Comparison of ENCODE assay signal across 9 cellular contexts in genomic region chr4:169311643-169312365, GRCh38. TPM values are rescaled to one million over a fixed set of nuclear protein-coding genes. Genes with fewer than 3 reads are reported as not detected.
DNase-seq lines count a peak whose midpoint lies in the region; ATAC-seq and TF ChIP-seq lines count a peak whose summit lies in the region.
"Had no signal": no experiment of that assay in that cellular context is flagged by ENCODE, and none has a peak within 500 bp of the region (broad histone marks: within the 10 kb centered on the region; RNA-seq: fewer than 3 reads in every experiment).

No MANE protein-coding gene starts in this region.

- in situ Hi-C loops in astrocyte of the spinal cord (cut with HindIII; ENCODE audit: low sequenced_read_pairs) = no loop called here

- H3K27me3 ChIP-seq in upper lobe of right lung = no peaks in the 10 kb centered on the region

- intact Hi-C loops in upper lobe of right lung (cut with DNase I) = no loop called here

- DNase-seq in NCI-H748 (lab: John Stamatoyannopoulos, UW; ENCODE audit: unreplicated experiment) (peak; percentile 37), NCI-H748 treated with DMSO at 0.1 percent for 48 hours (lab: John Stamatoyannopoulos, UW) (no peak), NCI-H1092 (lab: John Stamatoyannopoulos, UW) (peak; percentile 19), astrocyte of the spinal cord (ENCODE audit: low read depth, low spot score) (peak; percentile 47), immature natural killer cell (peak; percentile 18 to 32 (median 20)), upper lobe of right lung (no peak), KG1 (lab: John Stamatoyannopoulos, UW) (no peak)

- H3K27ac ChIP-seq in HEK293 (ENCODE audit: extremely low read depth, low read depth, low read length) (no peak overlapping the region; the same call in 1 of the 2 replicates), upper lobe of right lung (no peak overlapping the region)

- no peak overlapping the region for H3K27ac Mint-ChIP-seq in immature natural killer cell
- H3K27ac Mint-ChIP-seq: dendritic cell treated with granulocyte-macrophage colony-stimulating factor and Interleukin-4, amounts not matched to agents 40 ng/mL and 50 ng/mL, for 4 days had no signal

- H3K36me3 Mint-ChIP-seq in immature natural killer cell = no peaks in the 10 kb centered on the region

- H3K9me3 Mint-ChIP-seq in immature natural killer cell = no peaks in the 10 kb centered on the region
- H3K9me3 Mint-ChIP-seq: dendritic cell treated with granulocyte-macrophage colony-stimulating factor and Interleukin-4, amounts not matched to agents 40 ng/mL and 50 ng/mL, for 4 days had no signal

- ATAC-seq in upper lobe of right lung = peak; percentile 91

- no peaks in the 10 kb centered on the region for H3K4me1 Mint-ChIP-seq in immature natural killer cell

- TF ChIP-seq CTCF in HEK293 (tag by site-specific recombination; IDR thresholded peaks at IDR 0.05) = no peak
- peak; percentile 57 for TF ChIP-seq CTCF in astrocyte of the spinal cord (IDR thresholded peaks at IDR 0.05; ENCODE audit: low read depth, low read length)
- peak; percentile 69 for TF ChIP-seq CTCF in upper lobe of right lung (IDR thresholded peaks at IDR 0.05)

- H3K36me3 ChIP-seq in HEK293 (ENCODE audit: control insufficient read depth in 2 of 2, insufficient read depth in 1 of 2, low read length in 2 of 2) (no peaks in the 10 kb centered on the region), upper lobe of right lung (no peaks in the 10 kb centered on the region)

- H3K4me3 ChIP-seq in HEK293 (ENCODE audit: low read depth, low read length) = no peak overlapping the region
- H3K4me3 ChIP-seq in astrocyte of the spinal cord (ENCODE audit: low read depth, low read length) = no peak overlapping the region
- H3K4me3 ChIP-seq in upper lobe of right lung = no peak overlapping the region

- H3K9me3 ChIP-seq in HEK293 (ENCODE audit: control insufficient read depth, insufficient read depth, low read depth, low read length) (no peaks in the 10 kb centered on the region), upper lobe of right lung (no peaks in the 10 kb centered on the region)

- H3K4me3 Mint-ChIP-seq in immature natural killer cell = no peak overlapping the region
- H3K4me3 Mint-ChIP-seq: dendritic cell treated with granulocyte-macrophage colony-stimulating factor and Interleukin-4, amounts not matched to agents 40 ng/mL and 50 ng/mL, for 4 days had no signal

- H3K27me3 Mint-ChIP-seq in immature natural killer cell (ENCODE audit: low read depth in 3 of 3) = peaks cover 2 to 5% (median 4%) of the 10 kb centered on the region in 3 donors
- H3K27me3 Mint-ChIP-seq: dendritic cell treated with granulocyte-macrophage colony-stimulating factor and Interleukin-4, amounts not matched to agents 40 ng/mL and 50 ng/mL, for 4 days had no signal

- CTCF ChIA-PET in HEK293 (lab: Yijun Ruan, JAX) = interaction anchor here (0.6 to 1.3 kb wide), 8 partner anchors 10 to 1008 kb away, joined by 3 to 6 read pairs (median 4); no protein-coding TSS in a partner anchor

- POLR2A ChIA-PET in HEK293 (lab: Yijun Ruan, JAX) = no interaction called here

- peaks cover 18% of the 10 kb centered on the region for H3K4me1 ChIP-seq in HEK293 (ENCODE audit: control insufficient read depth, insufficient read depth, low read length)
- H3K4me1 ChIP-seq in upper lobe of right lung = peaks cover 12% of the 10 kb centered on the region

TF ChIP-seq in HEK293, 187 proteins besides CTCF, POLR2A, EP300 and RAD21:
- TF ChIP-seq KLF10 (tag by site-specific recombination; IDR thresholded peaks at IDR 0.05) (no peak), ZNF555 (tag by site-specific recombination; conservative IDR thresholded peaks at IDR 0.05) (no peak), KLF1 (tag by site-specific recombination; IDR thresholded peaks at IDR 0.05) (no peak), ZNF280C (tag by site-specific recombination; IDR thresholded peaks at IDR 0.05) (no peak), ZNF202 (tag by site-specific recombination; IDR thresholded peaks at IDR 0.05; ENCODE audit: borderline replicate concordance) (no peak), ZNF580 (tag by site-specific recombination; IDR thresholded peaks at IDR 0.05) (no peak), REPIN1 (tag by site-specific recombination; IDR thresholded peaks at IDR 0.05; ENCODE audit: low read depth) (no peak), ZNF23 (tag by site-specific recombination; IDR thresholded peaks at IDR 0.05; ENCODE audit: borderline replicate concordance) (no peak), ZNF76 (tag by site-specific recombination; IDR thresholded peaks at IDR 0.05; ENCODE audit: borderline replicate concordance, low read depth) (no peak), SETDB1 (IDR thresholded peaks at IDR 0.05; ENCODE audit: insufficient read length, low read length) (no peak), ZSCAN30 (tag by site-specific recombination; IDR thresholded peaks at IDR 0.05) (no peak), ZIC2 (tag by site-specific recombination; IDR thresholded peaks at IDR 0.05) (peak; percentile 85), ZNF19 (tag by site-specific recombination; IDR thresholded peaks at IDR 0.05; ENCODE audit: low read depth) (no peak), BCL11A (tag by site-specific recombination; IDR thresholded peaks at IDR 0.05; ENCODE audit: low read depth) (no peak), ZNF600 (tag by site-specific recombination; IDR thresholded peaks at IDR 0.05) (peak; percentile 65; the same call in 1 of the 2 replicates), ZNF423 (tag by site-specific recombination; IDR thresholded peaks at IDR 0.05) (no peak), BCL11B (tag by site-specific recombination; IDR thresholded peaks at IDR 0.05; ENCODE audit: low read depth) (no peak), ZFHX2 (tag by site-specific recombination; conservative IDR thresholded peaks at IDR 0.05) (no peak), ZNF785 (tag by site-specific recombination; IDR thresholded peaks at IDR 0.05) (no peak), ZNF112 (tag by site-specific recombination; IDR thresholded peaks at IDR 0.05) (no peak), ZBTB21 (tag by site-specific recombination; IDR thresholded peaks at IDR 0.05) (no peak), ZNF121 (tag by site-specific recombination; IDR thresholded peaks at IDR 0.05) (no peak), MZF1 (tag by site-specific recombination; IDR thresholded peaks at IDR 0.05; ENCODE audit: borderline replicate concordance) (no peak), ZEB2 (tag by site-specific recombination; IDR thresholded peaks at IDR 0.05) (no peak), ZNF843 (tag by site-specific recombination; IDR thresholded peaks at IDR 0.05) (no peak), ZBTB17 (tag by site-specific recombination; IDR thresholded peaks at IDR 0.05) (0 out of 2 replicates have a peak, but pooled peaks have one; percentile 29), SP7 (tag by site-specific recombination; IDR thresholded peaks at IDR 0.05) (no peak), KLF8 (tag by site-specific recombination; IDR thresholded peaks at IDR 0.05) (no peak), ZNF692 (tag by site-specific recombination; IDR thresholded peaks at IDR 0.05) (no peak), ZNF707 (tag by site-specific recombination; IDR thresholded peaks at IDR 0.05) (0 out of 2 replicates have a peak, but pooled peaks have one; percentile 28), SALL2 (tag by site-specific recombination; IDR thresholded peaks at IDR 0.05; ENCODE audit: borderline replicate concordance) (no peak), ZNF146 (tag by site-specific recombination; IDR thresholded peaks at IDR 0.05) (no peak), ZNF777 (tag by site-specific recombination; IDR thresholded peaks at IDR 0.05; ENCODE audit: borderline replicate concordance) (no peak), TRIM28 (IDR thresholded peaks at IDR 0.05; ENCODE audit: borderline replicate concordance, low read length) (peak; percentile 35; the same call in 1 of the 2 replicates), ZNF302 (tag by site-specific recombination; IDR thresholded peaks at IDR 0.05; ENCODE audit: low read depth) (no peak)
TF ChIP-seq in HEK293: peak in this region for 5.

RNA-seq across cellular contexts. Expression of gene SH3RF1, which starts 41.0 kb away (rescaled TPM):
- polyA plus RNA-seq in immature natural killer cell = 1 to 10 TPM in 1 of 3 donors, under 1 TPM in 1, not detected in 1; 0.22 to 1.1 TPM
- 33.8 TPM for total RNA-seq in upper lobe of right lung

Comparison
In these comparisons a context has a peak if more than half of its experiments do, and no peak if none do; other contexts are left out.
1. DNase-seq: peak in NCI-H748 (single experiment), NCI-H1092 (single experiment), astrocyte of the spinal cord (single experiment) and immature natural killer cell (3 of 3); none in NCI-H748 treated with DMSO at 0.1 percent for 48 hours (single experiment), upper lobe of right lung (single experiment) and KG1 (single experiment).